In the genomic region with DNA sequence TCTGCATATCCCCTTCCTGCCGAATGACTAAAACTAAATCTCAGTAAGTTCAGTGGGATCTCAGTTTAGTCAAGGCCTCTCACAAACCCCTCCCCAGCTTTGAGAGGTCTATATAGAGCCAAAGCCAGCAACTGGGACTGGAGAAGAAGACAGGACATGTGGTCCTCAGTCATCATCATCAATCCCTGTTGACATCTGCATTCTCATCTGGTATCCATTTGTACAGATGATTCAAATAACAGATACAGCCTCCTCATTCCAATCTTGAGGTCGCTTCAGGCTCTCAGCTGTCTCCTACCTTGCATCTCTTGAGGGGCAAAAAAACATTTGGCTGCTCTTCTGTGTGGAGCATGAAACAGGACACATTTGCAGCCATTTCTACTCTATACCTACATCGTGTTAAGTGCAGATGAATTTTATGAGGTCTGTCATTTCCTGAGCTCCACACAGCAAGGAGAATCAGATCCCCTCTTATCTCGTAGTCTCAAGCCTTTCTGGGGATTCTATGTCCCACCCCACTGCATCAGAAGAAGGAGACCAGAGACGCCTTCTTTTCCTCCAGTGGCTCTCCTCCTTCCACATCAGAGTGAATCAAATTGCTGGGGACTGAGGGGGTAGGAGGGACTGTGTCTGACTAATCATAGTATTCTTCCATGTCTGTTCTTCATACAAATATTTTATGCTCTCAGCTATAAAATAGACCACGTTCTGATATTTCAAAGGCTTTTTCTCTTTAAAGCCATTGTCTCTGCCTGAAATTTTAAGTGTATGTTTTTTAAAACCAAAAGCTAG, we compare ENCODE assay signal across 24 cellular contexts.
"Had no signal": no experiment of that assay in that cellular context is flagged by ENCODE, and none has a peak within 500 bp of the region (broad histone marks: within the 10 kb centered on the region; RNA-seq: fewer than 3 reads in every experiment).

No MANE protein-coding gene starts in this region.

- H3K4me3 ChIP-seq: body of pancreas, gastrocnemius medialis, left ventricle myocardium inferior, pancreas, psoas muscle, right atrium auricular region, thyroid gland, upper lobe of right lung had no signal

- H3K27me3 ChIP-seq: body of pancreas, pancreas, right atrium auricular region, thyroid gland, upper lobe of right lung had no signal

- H3K9me3 ChIP-seq: body of pancreas, gastrocnemius medialis, left ventricle myocardium inferior, neutrophil, pancreas, psoas muscle, right atrium auricular region, thyroid gland, upper lobe of right lung had no signal

- H3K36me3 ChIP-seq: gastrocnemius medialis, left ventricle myocardium inferior, neutrophil, pancreas, right atrium auricular region, thyroid gland, upper lobe of right lung had no signal

- ATAC-seq: activated naive CD8-positive, alpha-beta T cell treated with anti-CD3 and anti-CD28 coated beads, Interleukin-2, amount 50 U/mL, for 24 hours; activated T-cell treated with anti-CD3 and anti-CD28 coated beads, Interleukin-2, amount 50 U/mL, for 72 hours; body of pancreas; gastrocnemius medialis; pancreas; psoas muscle; stimulated activated naive CD8-positive, alpha-beta T cell treated with anti-CD3 and anti-CD28 coated beads, Interleukin-15, Interleukin-2, amounts not matched to agents 100 U/mL and 50 U/mL, for 24 hours; T-helper 17 cell; upper lobe of right lung had no signal

- DNase-seq: activated CD4-positive, alpha-beta memory T cell treated with anti-CD3 and anti-CD28 coated beads, Interleukin-2, amount 10 ng/mL, durations not matched to agents 7 days and 5 days; activated CD4-positive, alpha-beta T cell treated with anti-CD3 and anti-CD28 coated beads, Interleukin-2, amount 10 ng/mL, durations not matched to agents 24 days and 14 days; activated effector memory CD4-positive, alpha-beta T cell treated with Interleukin-2 at 50 U/mL for 16 hours; activated naive CD4-positive, alpha-beta T cell treated with anti-CD3 and anti-CD28 coated beads, Interleukin-2, amount 50 U/mL, for 16 hours; activated naive CD8-positive, alpha-beta T cell treated with anti-CD3 and anti-CD28 coated beads, Interleukin-2, amount 50 U/mL, for 24 hours; activated T-cell treated with anti-CD3 and anti-CD28 coated beads, Interleukin-2, amount 50 U/mL, for 72 hours; anterior cingulate cortex; body of pancreas; effector CD4-positive, alpha-beta T cell; erythroblast; gastrocnemius medialis; head of caudate nucleus; hypothalamus; left ventricle myocardium inferior; pancreas; psoas muscle; stimulated activated CD4-positive, alpha-beta T cell treated with anti-CD3 and anti-CD28 coated beads, Interleukin-12 subunit alpha, Interleukin-12 subunit beta, amount 100 ng/mL, for 4 hours; stimulated activated CD4-positive, alpha-beta T cell treated with anti-CD3 and anti-CD28 coated beads, Interleukin-4, amount 100 ng/mL, for 4 hours; stimulated activated naive CD8-positive, alpha-beta T cell treated with anti-CD3 and anti-CD28 coated beads, Interleukin-15, Interleukin-2, amounts not matched to agents 100 U/mL and 50 U/mL, for 24 hours; T-helper 17 cell; thyroid gland; upper lobe of right lung had no signal

- H3K27ac ChIP-seq: body of pancreas, gastrocnemius medialis, left ventricle myocardium inferior, neutrophil, pancreas, psoas muscle, right atrium auricular region, thyroid gland, upper lobe of right lung had no signal

- H3K4me1 ChIP-seq: pancreas had no signal
